In genomic region chr20:5073154-5074049, GRCh38 we compare ENCODE assay signal across 1 cellular context.
TF ChIP-seq lines count a peak whose summit lies in the region.

No MANE protein-coding gene starts in this region.

TF ChIP-seq in IMR-90, 13 proteins besides CTCF, POLR2A, EP300 and RAD21 (continued from another document):
- TF ChIP-seq NFE2L2 (IDR thresholded peaks at IDR 0.05; ENCODE audit: low read depth, low read length) (no peak), CEBPB (IDR thresholded peaks at IDR 0.05; ENCODE audit: low read depth, low read length) (no peak), CHD1 (IDR thresholded peaks at IDR 0.05; ENCODE audit: low read depth, low read length) (no peak), MAFK (IDR thresholded peaks at IDR 0.05; ENCODE audit: low read depth, low read length) (no peak)
